19 cellular contexts compared by ENCODE assay signal in genomic region chr3:111811811-111812210, GRCh38. TPM values are rescaled to one million over a fixed set of nuclear protein-coding genes. Genes with fewer than 3 reads are reported as not detected.
A peak's percentile ranks its signal among the peaks of the same experiment; 100 is the strongest.
DNase-seq lines count a peak whose midpoint lies in the region; ATAC-seq, FAIRE-seq and TF ChIP-seq lines count a peak whose summit lies in the region.
"Had no signal": no experiment of that assay in that cellular context is flagged by ENCODE, and none has a peak within 500 bp of the region (broad histone marks: within the 10 kb centered on the region; RNA-seq: fewer than 3 reads in every experiment).

No MANE protein-coding gene starts in this region.

- H3K4me3 ChIP-seq in SJSA1: no peak overlapping the region

- no peak for TF ChIP-seq POLR2A in H54 (IDR thresholded peaks at IDR 0.05; ENCODE audit: low read depth, low read length)

- H3K27ac ChIP-seq in SJSA1 (peak overlapping the region; percentile 52), foreskin keratinocyte (peak overlapping the region; percentile 18)
- H3K27ac ChIP-seq: KMS-11 had no signal

- TF ChIP-seq CTCF in foreskin keratinocyte (conservative IDR thresholded peaks at IDR 0.05) (no peak), osteocyte (IDR thresholded peaks at IDR 0.05) (no peak)

- FAIRE-seq in H54 (lab: Jason Lieb, UNC): peak; percentile 15
- FAIRE-seq: HepG2 had no signal

- peaks cover 63% of the 10 kb centered on the region for H3K4me1 Mint-ChIP-seq in osteocyte (ENCODE audit: unreplicated experiment)

- DNase-seq in H54 (ENCODE audit: insufficient read length, low spot score) (no peak), SJSA1 (ENCODE audit: low read depth in 1 of 2, low spot score in 2 of 2) (no peak), foreskin keratinocyte (no peak), osteocyte (ENCODE audit: extremely low spot score, unreplicated experiment) (no peak), NCI-H1436 treated with DMSO at 0.1 percent for 48 hours (lab: John Stamatoyannopoulos, UW) (no peak), NOMO-1 treated with dmso at 0.1 percent for 144 hours (lab: John Stamatoyannopoulos, UW; ENCODE audit: unreplicated experiment) (no peak), posterior cingulate gyrus (no peak)
- DNase-seq: CD4-positive, CD25-positive, alpha-beta regulatory T cell; DMS53; HCEC 1CT; NCI-H1048; NCI-H2081 treated with DMSO at 0.1 percent for 48 hours; NCI-H510A treated with DMSO at 0.1 percent for 48 hours; NCI-H82; SHP77; SW 1271 had no signal

- no peak overlapping the region for H3K4me3 Mint-ChIP-seq in osteocyte (ENCODE audit: unreplicated experiment)
- H3K4me3 Mint-ChIP-seq: CD4-positive, CD25-positive, alpha-beta regulatory T cell had no signal

- intact Hi-C loops in posterior cingulate gyrus (cut with DNase I): no loop called here

- no peaks in the 10 kb centered on the region for H3K27me3 Mint-ChIP-seq in osteocyte (ENCODE audit: unreplicated experiment)

- H3K4me1 ChIP-seq in SJSA1 (replicated peaks) (peaks cover 48% of the 10 kb centered on the region), foreskin keratinocyte (peaks cover 36% of the 10 kb centered on the region)

- H3K27me3 ChIP-seq in SJSA1 (replicated peaks): no peaks in the 10 kb centered on the region
- no peaks in the 10 kb centered on the region for H3K27me3 ChIP-seq in foreskin keratinocyte

- no peaks in the 10 kb centered on the region; the same call in 1 of the 2 replicates for H3K9me3 ChIP-seq in SJSA1 (replicated peaks)

- peaks cover 3% of the 10 kb centered on the region for H3K36me3 Mint-ChIP-seq in osteocyte (ENCODE audit: unreplicated experiment)
- H3K36me3 Mint-ChIP-seq: CD4-positive, CD25-positive, alpha-beta regulatory T cell had no signal

- peaks cover 7% of the 10 kb centered on the region for H3K9me3 Mint-ChIP-seq in osteocyte (ENCODE audit: unreplicated experiment)

- peak overlapping the region; percentile 40 for H3K27ac Mint-ChIP-seq in osteocyte (ENCODE audit: unreplicated experiment)
- H3K27ac Mint-ChIP-seq: CD4-positive, CD25-positive, alpha-beta regulatory T cell had no signal

- ATAC-seq in foreskin keratinocyte: no peak
- no peak for ATAC-seq in HG02981 (IDR thresholded peaks at IDR 0.05; ENCODE audit: unreplicated experiment)
- ATAC-seq: HepG2 had no signal

- H3K36me3 ChIP-seq in SJSA1: no peaks in the 10 kb centered on the region

RNA-seq across cellular contexts. Expression of gene PHLDB2, which starts 47.3 kb away (rescaled TPM):
- 29.3 and 40.5 TPM in 2 replicates for total RNA-seq in SJSA1 (2014; rRNA removed; shearing (Covaris generic))
- total RNA-seq in foreskin keratinocyte (93.8 and 110 TPM in 2 replicates), osteocyte (134 and 138 TPM in 2 replicates)
- 28.0 and 35.5 TPM in 2 replicates for polyA plus RNA-seq in foreskin keratinocyte
